ENCODE assay signal across 20 cellular contexts in genomic region chr1:53366901-53367502, GRCh38. TPM values are rescaled to one million over a fixed set of nuclear protein-coding genes. Genes with fewer than 3 reads are reported as not detected.
DNase-seq lines count a peak whose midpoint lies in the region; ATAC-seq, FAIRE-seq and TF ChIP-seq lines count a peak whose summit lies in the region.
"Had no signal": no experiment of that assay in that cellular context is flagged by ENCODE, and none has a peak within 500 bp of the region (broad histone marks: within the 10 kb centered on the region; RNA-seq: fewer than 3 reads in every experiment).

No MANE protein-coding gene starts in this region.

- no TSS peak for BruUV-seq in GM12878 (replicated peaks; lab: Mats Ljungman, UMichigan)

- no peak for ATAC-seq in activated CD4-positive, CD25-positive, alpha-beta regulatory T cell treated with anti-CD3 and anti-CD28 coated beads, Interleukin-2, amount 50 U/mL, for 24 hours
- ATAC-seq in GM12878 = no peak
- ATAC-seq: heart left ventricle, left colon had no signal

- 87% methylated on average over 12 of the region's 12 CpGs for WGBS in GM12878 (ENCODE audit: insufficient coverage, insufficient replicate concordance, low lambda C conversion rate, missing lambda C conversion rate)
- WGBS in sigmoid colon, 2 donors = 85 to 88% methylated on average over 12 of the region's 12 CpGs

- H3K27me3 ChIP-seq in GM12878 (replicated peaks in 1 of 2; ENCODE audit: control insufficient read depth in 2 of 2, insufficient read depth in 2 of 2, low read length in 1 of 2) = no peaks in the 10 kb centered on the region
- no peaks in the 10 kb centered on the region for H3K27me3 ChIP-seq in sigmoid colon
- H3K27me3 ChIP-seq: right atrium auricular region had no signal

- in situ Hi-C loops in GM12878 (cut with MboI) = no loop called here

- H3K4me1 ChIP-seq in GM12878 (ENCODE audit: control insufficient read depth, insufficient read depth, low read length) (peaks cover 8% of the 10 kb centered on the region), sigmoid colon (no peaks in the 10 kb centered on the region)
- H3K4me1 ChIP-seq: right atrium auricular region had no signal

- peak; percentile 17 for DNase-seq in activated CD4-positive, CD25-positive, alpha-beta regulatory T cell treated with anti-CD3 and anti-CD28 coated beads, Interleukin-2, amount 50 U/mL, for 72 hours
- DNase-seq in GM12892 (ENCODE audit: insufficient read length) (no peak), GM12878 (ENCODE audit: low read depth, low spot score) (no peak), sigmoid colon (peak; percentile 29), middle frontal gyrus (ENCODE audit: extremely low spot score, low spot score) (no peak), NOMO-1 (lab: John Stamatoyannopoulos, UW; ENCODE audit: unreplicated experiment in 2 of 2) (no peak), NCI-H2081 (lab: John Stamatoyannopoulos, UW) (no peak)
- DNase-seq: cerebellar nuclear complex; COR-L47; erythroblast; GDM1; left colon; NCI-H2171; nephron progenitor cell; OCI-M1; stimulated activated naive CD8-positive, alpha-beta T cell treated with anti-CD3 and anti-CD28 coated beads, Interleukin-15, Interleukin-2, amounts not matched to agents 100 U/mL and 50 U/mL, for 24 hours had no signal

- FAIRE-seq in GM12892 (lab: Jason Lieb, UNC) (peak; percentile 42), GM12878 (lab: Jason Lieb, UNC) (no peak)

- H3K27ac ChIP-seq in GM12878 (ENCODE audit: control insufficient read depth, insufficient read depth) (peak overlapping the region; percentile 53), sigmoid colon (no peak overlapping the region)
- H3K27ac ChIP-seq: 22Rv1, right atrium auricular region had no signal

- H2AFZ ChIP-seq in GM12878 (ENCODE audit: control insufficient read depth, low read depth, low read length) = no peak overlapping the region

- SMC1A ChIA-PET in GM12878 (lab: Charles Lee; ENCODE audit: uncharacterized antibody, unreplicated experiment) = interaction anchor here (0.8 to 2.0 kb wide), 6 partner anchors 25 to 146 kb away, joined by 3 to 5 read pairs (median 4); partner anchors contain the start of gene CZIB

- POLR2A ChIA-PET in GM12878 (lab: Charles Lee) = interaction anchor here (0.9 to 2.3 kb wide), 3 partner anchors 8 to 46 kb away, joined by 3 to 10 read pairs (median 5); no protein-coding TSS in a partner anchor

- no peaks in the 10 kb centered on the region for H4K20me1 ChIP-seq in GM12878 (ENCODE audit: control insufficient read depth, insufficient read depth)

- CTCF ChIA-PET in GM12878 (lab: Yijun Ruan, JAX) = interaction anchor here (0.8 to 3.4 kb wide), 5 partner anchors 21 to 89 kb away, joined by 3 to 20 read pairs (median 5); no protein-coding TSS in a partner anchor

- TF ChIP-seq RAD21 in GM12878 (IDR thresholded peaks at IDR 0.05; ENCODE audit: insufficient read depth, low read depth, low read length) = no peak

- TF ChIP-seq EP300 in GM12878 (IDR thresholded peaks at IDR 0.05; ENCODE audit: borderline replicate concordance in 1 of 2, control insufficient read depth in 1 of 2, low read depth in 2 of 2, low read length in 2 of 2) (no peak), sigmoid colon (IDR thresholded peaks at IDR 0.05) (no peak)

- H3K79me2 ChIP-seq in GM12878 (ENCODE audit: control insufficient read depth, insufficient read depth, low read length) = no peaks in the 10 kb centered on the region

- TF ChIP-seq CTCF in GM12878 (IDR thresholded peaks at IDR 0.05 in 2 of 3, conservative IDR thresholded peaks at IDR 0.05 in 1 of 3; ENCODE audit: control insufficient read depth in 2 of 3, extremely low read depth in 1 of 3, insufficient read depth in 1 of 3, low read depth in 3 of 3, low read length in 3 of 3) = no peak
- TF ChIP-seq CTCF in sigmoid colon (IDR thresholded peaks at IDR 0.05) = no peak

- intact Hi-C loops in GM12878 (cut with micrococcal nuclease; ENCODE audit: unreplicated experiment) = no loop called here
- intact Hi-C loops in sigmoid colon (cut with DNase I) = no loop called here

- H3K9me3 ChIP-seq in GM12878 (replicated peaks; ENCODE audit: control insufficient read depth, insufficient read depth, low read length) (no peaks in the 10 kb centered on the region), sigmoid colon (no peaks in the 10 kb centered on the region)
- H3K9me3 ChIP-seq: heart left ventricle, right atrium auricular region had no signal

- RAD21 ChIA-PET in GM12878 (lab: Charles Lee; ENCODE audit: unreplicated experiment) = interaction anchor here (1.4 to 2.1 kb wide), 7 partner anchors 22 to 75 kb away, joined by 3 to 12 read pairs (median 6); no protein-coding TSS in a partner anchor

- H3K4me3 ChIP-seq in GM12878 (peak overlapping the region; percentile 66; the same call in 1 of the 2 replicates), sigmoid colon (no peak overlapping the region)
- H3K4me3 ChIP-seq: right atrium auricular region had no signal

- TF ChIP-seq POLR2A in GM12892 (IDR thresholded peaks at IDR 0.05; ENCODE audit: low read depth, low read length) = no peak
- TF ChIP-seq POLR2A in GM12878 (IDR thresholded peaks at IDR 0.05; ENCODE audit: low read depth, low read length) = no peak
- TF ChIP-seq POLR2A in sigmoid colon (IDR thresholded peaks at IDR 0.05) = no peak

- peak overlapping the region; percentile 62; the same call in 1 of the 2 replicates for H3K9ac ChIP-seq in GM12878 (ENCODE audit: control insufficient read depth, insufficient read depth, low read length)

- peak overlapping the region; percentile 78 for H3K4me2 ChIP-seq in GM12878 (ENCODE audit: control insufficient read depth, insufficient read depth)

- H3K36me3 ChIP-seq in GM12878 (ENCODE audit: control insufficient read depth in 2 of 2, insufficient read depth in 2 of 2, low read length in 1 of 2) (no peaks in the 10 kb centered on the region), sigmoid colon (no peaks in the 10 kb centered on the region)
- H3K36me3 ChIP-seq: heart left ventricle, right atrium auricular region had no signal

TF ChIP-seq in GM12878, 131 proteins besides CTCF, POLR2A, EP300 and RAD21 (continues in another document):
- no peak for TF ChIP-seq ATF7 (IDR thresholded peaks at IDR 0.05; ENCODE audit: low read depth)
- TF ChIP-seq ZNF592 (IDR thresholded peaks at IDR 0.05) = no peak
- no peak for TF ChIP-seq SMC3 (IDR thresholded peaks at IDR 0.05; ENCODE audit: borderline replicate concordance, low read length)
- TF ChIP-seq IKZF1 (conservative IDR thresholded peaks at IDR 0.05) = no peak
- TF ChIP-seq GABPA (IDR thresholded peaks at IDR 0.05; ENCODE audit: low read depth) = no peak
- TF ChIP-seq RB1 (IDR thresholded peaks at IDR 0.05; ENCODE audit: borderline replicate concordance) = no peak
- no peak for TF ChIP-seq SMAD5 (IDR thresholded peaks at IDR 0.05; ENCODE audit: low read depth)
- TF ChIP-seq ESRRA (IDR thresholded peaks at IDR 0.05; ENCODE audit: low read length) = no peak
- TF ChIP-seq CBFB (IDR thresholded peaks at IDR 0.05; ENCODE audit: low read depth) = no peak
- TF ChIP-seq SMAD1 (IDR thresholded peaks at IDR 0.05; ENCODE audit: low read depth, partially characterized antibody) = no peak
- TF ChIP-seq CREM (IDR thresholded peaks at IDR 0.05; ENCODE audit: low read depth) = no peak

RNA-seq across cellular contexts. Expression of gene LRP8, which starts 39.1 kb away (rescaled TPM):
- 16.3 TPM for polyA plus RNA-seq in GM12892 (2012; ENCODE audit: missing spikeins)
- total RNA-seq in GM12878 (2013; cell fraction: nucleolus; rRNA removed) = 116 and 125 TPM in 2 replicates
- 21.3 and 23.8 TPM in 2 replicates for total RNA-seq in GM12878 (2014; rRNA removed)
- total RNA-seq in GM12878 (2014; rRNA removed; fragmentation: Illumina TruSeq; extraction: Trizol) = 19.2 and 20.8 TPM in 2 replicates
- total RNA-seq in GM12878 (2021) = 25.5 and 26.1 TPM in 2 replicates
- 7.0 TPM for polyA plus RNA-seq in GM12878 (2011; ENCODE audit: low read depth)
- 25.5 and 40.5 TPM in 2 replicates for polyA plus RNA-seq in GM12878 (2011; rRNA removed)
- polyA plus RNA-seq in GM12878 (2011; cell fraction: cytosol; rRNA removed) = 37.4 and 42.6 TPM in 2 replicates
- 173 and 193 TPM in 2 replicates for polyA plus RNA-seq in GM12878 (2011; cell fraction: nucleus; rRNA removed)
- 8.1 and 8.9 TPM in 2 replicates for polyA plus RNA-seq in GM12878 (2012)
- 21.9 and 26.6 TPM in 2 replicates for polyA plus RNA-seq in GM12878 (2014; fragmentation: Illumina TruSeq; extraction: Trizol)
- 1 to 10 TPM; 3.6 to 4.5 TPM for polyA plus RNA-seq in GM12878 (2014; fragmentation: Nextera tagmentation; extraction: Ambion mirVana)
- polyA plus RNA-seq in GM12878 (2014; rRNA removed) = 27.3 and 33.7 TPM in 2 replicates
- polyA plus RNA-seq in GM12878 (2016; fragmentation: Nextera tagmentation; extraction: Ambion mirVana) = 1 to 10 TPM; 2.8 to 3.1 TPM
- polyA minus RNA-seq in GM12878 (2011; rRNA and poly(A)+ RNA removed) = 89.1 and 91.1 TPM in 2 replicates
- 19.0 and 25.3 TPM in 2 replicates for polyA minus RNA-seq in GM12878 (2011; cell fraction: cytosol; rRNA and poly(A)+ RNA removed)
- 57.3 and 118 TPM in 2 replicates for polyA minus RNA-seq in GM12878 (2011; cell fraction: nucleus; rRNA and poly(A)+ RNA removed)
- total RNA-seq in sigmoid colon = 1 to 10 TPM; 1.1 to 1.7 (median 1.2) TPM
- 1 to 10 TPM in 2 of 3 donors, under 1 TPM in 1; 0.69 to 7.8 (median 3.0) TPM for polyA plus RNA-seq in sigmoid colon

Comparison
In these comparisons a context has a peak if more than half of its experiments do, and no peak if none do; other contexts are left out.
1. DNase-seq: peak in activated CD4-positive, CD25-positive, alpha-beta regulatory T cell treated with anti-CD3 and anti-CD28 coated beads, Interleukin-2, amount 50 U/mL, for 72 hours (single experiment) and sigmoid colon (single experiment); none in GM12892 (single experiment), GM12878 (single experiment), middle frontal gyrus (single experiment), NOMO-1 (0 of 2) and NCI-H2081 (0 of 2).
2. RNA of gene LRP8, which starts 39.1 kb away (total RNA-seq): 19.2 to 125 TPM in GM12878; 1.1 to 1.7 TPM in sigmoid colon; every median in the first group is over 4 times any median in the second.